ENCODE assay signal across 1 cellular context in genomic region chr4:113584407-113585150, GRCh38.
TF ChIP-seq lines count a peak whose summit lies in the region.

No MANE protein-coding gene starts in this region.

TF ChIP-seq in SK-N-SH, 30 proteins besides CTCF, POLR2A, EP300 and RAD21 (continued from another document):
- TF ChIP-seq NRF1 (IDR thresholded peaks at IDR 0.05; ENCODE audit: low read depth, low read length) (no peak), POLR2AphosphoS5 (IDR thresholded peaks at IDR 0.05; ENCODE audit: low read depth, low read length) (peak; percentile 26; the same call in 1 of the 2 replicates), YY1 (IDR thresholded peaks at IDR 0.05; ENCODE audit: low read depth) (no peak), USF1 (IDR thresholded peaks at IDR 0.05; ENCODE audit: borderline replicate concordance, low read depth) (no peak), PBX3 (IDR thresholded peaks at IDR 0.05) (peak; percentile 88), MEF2A (IDR thresholded peaks at IDR 0.05; ENCODE audit: borderline replicate concordance, low read depth) (peak; percentile 47; the same call in 1 of the 2 replicates)
